ENCODE assay signal across 1 cellular context in genomic region chr16:4556112-4556511, GRCh38.
TF ChIP-seq lines count a peak whose summit lies in the region.

Gene C16orf96, plus strand, starts transcription at chr16:4556340. Its CDS starts 150 bp downstream, at chr16:4556490.

TF ChIP-seq in HCT116, 20 proteins besides CTCF, POLR2A, EP300 and RAD21 (continued from another document):
- TF ChIP-seq REST (IDR thresholded peaks at IDR 0.05; ENCODE audit: low read depth) (no peak), YY1 (IDR thresholded peaks at IDR 0.05; ENCODE audit: extremely low read depth, insufficient replicate concordance, low read depth, low read length) (no peak), JUND (IDR thresholded peaks at IDR 0.05) (no peak), EZH2phosphoT487 (IDR thresholded peaks at IDR 0.05; ENCODE audit: borderline replicate concordance) (no peak), CBX3 (IDR thresholded peaks at IDR 0.05; ENCODE audit: low read depth) (no peak), CEBPB (IDR thresholded peaks at IDR 0.05; ENCODE audit: low read depth) (no peak), EZH2 (IDR thresholded peaks at IDR 0.05) (no peak), ZFX (IDR thresholded peaks at IDR 0.05) (no peak), SP1 (IDR thresholded peaks at IDR 0.05; ENCODE audit: low read depth) (no peak)
TF ChIP-seq in HCT116: peak in this region for 0.
